Comparison of ENCODE assay signal across 8 cellular contexts in genomic region chr6:106325336-106326178, GRCh38.
DNase-seq lines count a peak whose midpoint lies in the region; ATAC-seq and TF ChIP-seq lines count a peak whose summit lies in the region.

ATG5 (minus strand) TSS chr6:106325760; CDS start chr6:106316208, 9,552 bp downstream.

- peak; percentile 93 for ATAC-seq in GM19035 (IDR thresholded peaks at IDR 0.05; ENCODE audit: unreplicated experiment)
- peak; percentile 95 for ATAC-seq in HG03354 (IDR thresholded peaks at IDR 0.05; ENCODE audit: poor library complexity, severe bottlenecking, unreplicated experiment)
- peak; percentile 95 to 96 for ATAC-seq in activated CD4-positive, CD25-positive, alpha-beta regulatory T cell treated with anti-CD3 and anti-CD28 coated beads, Interleukin-2, amount 50 U/mL, for 24 hours

- DNase-seq in AG09319 (ENCODE audit: extremely low read depth, low read depth) = peak; percentile 98
- peak; percentile 94 for DNase-seq in NCI-H446 treated with DMSO at 0.1 percent for 48 hours (lab: John Stamatoyannopoulos, UW)
- DNase-seq in cerebellar cortex (ENCODE audit: low spot score) = peak; percentile 98
- peak; percentile 99 for DNase-seq in iris pigment epithelial cell (ENCODE audit: low read depth)
- DNase-seq in stimulated activated CD4-positive, alpha-beta T cell treated with anti-CD3 and anti-CD28 coated beads, Interleukin-12 subunit alpha, Interleukin-12 subunit beta, amount 100 ng/mL, for 24 hours (ENCODE audit: low read depth in 2 of 2) = peak; percentile 100

- TF ChIP-seq CTCF in AG09319 (IDR thresholded peaks at IDR 0.05; ENCODE audit: low read depth, low read length) = no peak

Comparison
In these comparisons a context has a peak if more than half of its experiments do, and no peak if none do; other contexts are left out.
1. Peak in every context shown above with its lines: DNase-seq and ATAC-seq.